ENCODE assay signal across 8 cellular contexts in the genomic region with DNA sequence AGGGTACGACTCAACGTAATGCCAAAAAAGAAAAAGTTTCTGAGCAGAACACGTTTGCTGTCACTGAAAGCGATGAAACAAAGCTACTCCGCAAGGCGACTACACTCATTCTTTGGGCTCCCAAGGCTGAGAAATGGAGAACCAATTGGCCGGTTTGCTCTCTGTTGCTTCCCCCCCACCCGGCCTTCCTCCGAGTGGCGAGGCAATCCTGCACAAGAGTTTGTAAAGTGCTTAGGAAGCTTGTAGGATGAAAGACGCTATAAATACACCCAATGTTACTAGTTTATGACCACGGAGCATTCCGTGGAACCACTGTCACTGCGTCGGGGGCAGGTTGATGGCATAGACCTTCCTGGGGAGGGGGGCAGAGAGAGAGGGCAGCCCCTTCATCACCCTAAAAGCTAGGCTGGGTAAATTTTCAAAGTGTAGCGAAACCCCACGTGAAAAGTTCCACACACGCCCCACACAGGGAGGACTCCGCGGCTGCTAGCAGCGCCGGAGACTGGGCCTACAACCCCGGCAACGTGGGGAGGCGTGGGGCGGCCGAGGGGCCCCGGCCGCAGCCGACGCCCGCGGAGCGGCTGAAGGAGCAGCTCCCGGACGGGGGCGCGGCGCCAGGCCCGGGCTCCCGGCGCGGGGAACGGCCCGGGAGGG. TPM values are rescaled to one million over a fixed set of nuclear protein-coding genes. Genes with fewer than 3 reads are reported as not detected.
DNase-seq lines count a peak whose midpoint lies in the region; ATAC-seq and TF ChIP-seq lines count a peak whose summit lies in the region.

No MANE protein-coding gene starts in this region.

- intact Hi-C loops in breast epithelium (cut with DNase I; ENCODE audit: low total_unique reads), result no loop called here

- H3K36me3 ChIP-seq in breast epithelium, result no peaks in the 10 kb centered on the region

- peak; percentile 17 for DNase-seq in SKM-1 treated with dmso at 0.1 percent for 144 hours (lab: John Stamatoyannopoulos, UW; ENCODE audit: unreplicated experiment)
- no peak for DNase-seq in SKM-1 (lab: John Stamatoyannopoulos, UW; ENCODE audit: unreplicated experiment)
- peak; percentile 21 for DNase-seq in SK-MEL-5 (ENCODE audit: low read depth, low spot score)
- peak in 1 of 2 donors; percentile 26 for DNase-seq in breast epithelium (ENCODE audit: low spot score in 2 of 2)
- peak; percentile 65 for DNase-seq in islet precursor cell
- DNase-seq in stimulated activated CD4-positive, alpha-beta T cell treated with anti-CD3 and anti-CD28 coated beads, Interleukin-15, amount 100 ng/mL, for 24 hours, result peak; percentile 43
- no peak for DNase-seq in COR-L47 (lab: John Stamatoyannopoulos, UW)

- H3K27ac ChIP-seq in breast epithelium, result peak overlapping the region; percentile 90 to 98

- peaks cover 5 to 7% of the 10 kb centered on the region in 2 donors for H3K4me1 ChIP-seq in breast epithelium

- TF ChIP-seq CTCF in breast epithelium (IDR thresholded peaks at IDR 0.05), result no peak

- H3K9me3 ChIP-seq in breast epithelium, result no peaks in the 10 kb centered on the region

- peak; percentile 1 for ATAC-seq in HG03066 (IDR thresholded peaks at IDR 0.05; ENCODE audit: low read depth, unreplicated experiment)

- in situ Hi-C loops in SK-MEL-5 (cut with HindIII; ENCODE audit: low pct_unique_long_range_greater_than_20kb, low sequenced_read_pairs), result no loop called here

- H3K4me3 ChIP-seq in breast epithelium, result peak overlapping the region; percentile 81 to 86 (median 82)

- TF ChIP-seq POLR2A in breast epithelium (IDR thresholded peaks at IDR 0.05), result no peak

- H3K27me3 ChIP-seq in breast epithelium, result no peaks in the 10 kb centered on the region

RNA-seq across cellular contexts. Expression of a gene that starts 0.9 kb away (rescaled TPM):
- total RNA-seq in SK-MEL-5 (2014; rRNA removed; shearing (Covaris generic)), result 52.9 and 61.2 TPM in 2 replicates
- 43.9 and 46.7 TPM in 2 replicates for polyA plus RNA-seq in SK-MEL-5 (2015; cell fraction: cytosol; rRNA removed)
- 21.6 and 50.7 TPM in 2 replicates for polyA plus RNA-seq in SK-MEL-5 (2015; cell fraction: nucleus; rRNA removed)
- total RNA-seq in breast epithelium, result 100 to 1,000 TPM in 1 of 3 donors, 10 to 100 TPM in 2; 71.2 to 111 (median 82.3) TPM

Comparison
In these comparisons a context has a peak if more than half of its experiments do, and no peak if none do; other contexts are left out.
1. DNase-seq: peak in SKM-1 treated with dmso at 0.1 percent for 144 hours (single experiment), SK-MEL-5 (single experiment), islet precursor cell (single experiment) and stimulated activated CD4-positive, alpha-beta T cell treated with anti-CD3 and anti-CD28 coated beads, Interleukin-15, amount 100 ng/mL, for 24 hours (single experiment); none in SKM-1 (single experiment) and COR-L47 (single experiment).